19 cellular contexts compared by ENCODE assay signal in genomic region chr2:231185050-231185725, GRCh38. TPM values are rescaled to one million over a fixed set of nuclear protein-coding genes. Genes with fewer than 3 reads are reported as not detected.
DNase-seq lines count a peak whose midpoint lies in the region; ATAC-seq and TF ChIP-seq lines count a peak whose summit lies in the region.
"Had no signal": no experiment of that assay in that cellular context is flagged by ENCODE, and none has a peak within 500 bp of the region (broad histone marks: within the 10 kb centered on the region; RNA-seq: fewer than 3 reads in every experiment).

No MANE protein-coding gene starts in this region.

- TF ChIP-seq CTCF in left ventricle myocardium inferior (IDR thresholded peaks at IDR 0.05; ENCODE audit: borderline replicate concordance) (no peak), sigmoid colon (IDR thresholded peaks at IDR 0.05) (no peak)

- ATAC-seq in Right ventricle myocardium inferior (no peak), right cardiac atrium (peak; percentile 28 to 64)
- ATAC-seq: activated CD8-positive, alpha-beta T cell treated with anti-CD3 and anti-CD28 coated beads for 36 hours; activated naive CD4-positive, alpha-beta T cell treated with anti-CD3 and anti-CD28 coated beads, Interleukin-2, amount 50 U/mL, for 72 hours; activated T-cell treated with anti-CD3 and anti-CD28 coated beads, Interleukin-2, amount 50 U/mL, for 72 hours; stimulated activated naive CD8-positive, alpha-beta T cell treated with anti-CD3 and anti-CD28 coated beads, Interleukin-15, amount 100 ng/mL, for 72 hours had no signal

- DNase-seq in left ventricle myocardium inferior = no peak
- no peak for DNase-seq in Right ventricle myocardium inferior (ENCODE audit: missing footprints)
- DNase-seq in right cardiac atrium = peak; percentile 60 to 78 (median 73)
- peak; percentile 66 for DNase-seq in sigmoid colon
- DNase-seq in cerebellum (ENCODE audit: low spot score) = no peak
- DNase-seq in stimulated activated CD4-positive, alpha-beta T cell treated with anti-CD3 and anti-CD28 coated beads, Interleukin-4, amount 100 ng/mL, for 1 hour = no peak
- DNase-seq in occipital lobe (lab: John Stamatoyannopoulos, UW) = no peak
- no peak for DNase-seq in SW480 (ENCODE audit: low spot score)
- DNase-seq: activated CD8-positive, alpha-beta T cell treated with anti-CD3 and anti-CD28 coated beads for 36 hours; activated T-cell treated with anti-CD3 and anti-CD28 coated beads, Interleukin-2, amount 50 U/mL, for 72 hours; brain microvascular endothelial cell; CD4-positive, CD25-positive, alpha-beta regulatory T cell; H9; NCI-H187; NCI-H226; stimulated activated naive CD8-positive, alpha-beta T cell treated with anti-CD3 and anti-CD28 coated beads, Interleukin-15, amount 100 ng/mL, for 72 hours; WERI-Rb-1 had no signal

- H3K4me1 ChIP-seq in left ventricle myocardium inferior (peaks cover 46% of the 10 kb centered on the region), right cardiac atrium (ENCODE audit: control insufficient read depth, insufficient read depth, low read length) (peaks cover 26% of the 10 kb centered on the region), sigmoid colon (peaks cover 0 to 25% (median 22%) of the 10 kb centered on the region in 4 donors)

- no peak for TF ChIP-seq EP300 in sigmoid colon (IDR thresholded peaks at IDR 0.05)

- H3K9me3 ChIP-seq in left ventricle myocardium inferior (replicated peaks) = no peaks in the 10 kb centered on the region
- H3K9me3 ChIP-seq in right cardiac atrium (ENCODE audit: control insufficient read depth, low read length) = no peaks in the 10 kb centered on the region
- no peaks in the 10 kb centered on the region for H3K9me3 ChIP-seq in sigmoid colon

- WGBS in right cardiac atrium = 50% methylated on average over 11 of the region's 11 CpGs
- WGBS in sigmoid colon, 2 donors = 87 to 88% methylated on average over 11 of the region's 11 CpGs

- no peak for TF ChIP-seq POLR2A in sigmoid colon (IDR thresholded peaks at IDR 0.05)

- H3K27ac ChIP-seq in left ventricle myocardium inferior (replicated peaks) = peak overlapping the region; percentile 67
- H3K27ac ChIP-seq in right cardiac atrium (ENCODE audit: low read length) = peak overlapping the region; percentile 60
- H3K27ac ChIP-seq in sigmoid colon = peak overlapping the region in 1 of 4 donors; percentile 39
- H3K27ac ChIP-seq: brain microvascular endothelial cell, epithelial cell of prostate, WERI-Rb-1 had no signal

- H3K36me3 ChIP-seq in left ventricle myocardium inferior (no peaks in the 10 kb centered on the region), sigmoid colon (no peaks in the 10 kb centered on the region)
- H3K36me3 ChIP-seq: brain microvascular endothelial cell, WERI-Rb-1 had no signal

- H3K4me3 ChIP-seq in left ventricle myocardium inferior (no peak overlapping the region), right cardiac atrium (ENCODE audit: low read length) (no peak overlapping the region), sigmoid colon (no peak overlapping the region)

- H3K27me3 ChIP-seq in left ventricle myocardium inferior (ENCODE audit: low read depth) = no peaks in the 10 kb centered on the region
- H3K27me3 ChIP-seq in right cardiac atrium (ENCODE audit: control insufficient read depth, insufficient read depth) = no peaks in the 10 kb centered on the region
- H3K27me3 ChIP-seq in sigmoid colon = no peaks in the 10 kb centered on the region
- H3K27me3 ChIP-seq: brain microvascular endothelial cell had no signal

- intact Hi-C loops in left ventricle myocardium inferior (cut with micrococcal nuclease) (no loop called here), Right ventricle myocardium inferior (cut with DNase I) (no loop called here), right cardiac atrium (cut with DNase I) (no loop called here), sigmoid colon (cut with DNase I) (no loop called here)

RNA-seq across cellular contexts. Expression of gene ARMC9, which starts 13.2 kb away (rescaled TPM):
- total RNA-seq in left ventricle myocardium inferior = 3.1 TPM
- total RNA-seq in Right ventricle myocardium inferior = 1.7 TPM
- total RNA-seq in right cardiac atrium = 1 to 10 TPM; 3.5 to 6.8 (median 3.8) TPM
- 1.3 TPM for polyA plus RNA-seq in right cardiac atrium
- 10 to 100 TPM; 24.3 to 95.3 (median 52.7) TPM for total RNA-seq in sigmoid colon
- 1 to 10 TPM; 2.4 to 8.2 (median 3.0) TPM for polyA plus RNA-seq in sigmoid colon
- 27.7 TPM for total RNA-seq in cerebellum
- 16.1 TPM for total RNA-seq in occipital lobe

Comparison
In these comparisons a context has a peak if more than half of its experiments do, and no peak if none do; other contexts are left out.
1. DNase-seq: peak in right cardiac atrium (3 of 3) and sigmoid colon (single experiment); none in left ventricle myocardium inferior (single experiment), Right ventricle myocardium inferior (single experiment), cerebellum (single experiment), stimulated activated CD4-positive, alpha-beta T cell treated with anti-CD3 and anti-CD28 coated beads, Interleukin-4, amount 100 ng/mL, for 1 hour (single experiment), occipital lobe (single experiment) and SW480 (single experiment).